Comparison of ENCODE assay signal across 9 cellular contexts in the genomic region with DNA sequence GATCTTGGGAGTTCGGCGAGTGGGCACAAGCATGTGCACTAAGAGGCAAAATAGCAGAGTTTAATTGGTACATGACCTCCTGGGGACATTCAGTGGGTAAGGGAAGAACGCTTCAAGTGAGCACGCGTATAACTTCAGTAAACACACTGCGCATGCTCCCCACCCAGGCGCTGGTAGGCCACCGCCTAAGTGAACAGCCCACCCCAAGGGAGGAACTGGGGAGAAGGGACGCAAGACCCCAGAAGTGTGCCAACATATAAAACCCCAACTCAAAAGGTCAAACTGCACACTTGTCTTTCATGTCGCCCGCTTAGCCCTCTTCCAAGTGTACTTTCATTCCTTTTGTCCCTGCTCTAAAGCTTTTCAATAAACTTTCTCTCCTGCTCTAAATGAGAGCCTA. TPM values are rescaled to one million over a fixed set of nuclear protein-coding genes. Genes with fewer than 3 reads are reported as not detected.
DNase-seq lines count a peak whose midpoint lies in the region; ATAC-seq and FAIRE-seq lines count a peak whose summit lies in the region.
"Had no signal": no experiment of that assay in that cellular context is flagged by ENCODE, and none has a peak within 500 bp of the region (broad histone marks: within the 10 kb centered on the region; RNA-seq: fewer than 3 reads in every experiment).

No MANE protein-coding gene starts in this region.

- H3K27ac ChIP-seq in BLaER1 (no peak overlapping the region), small intestine (ENCODE audit: low read depth in 1 of 2, low read length in 1 of 2) (no peak overlapping the region)

- peak overlapping the region; percentile 92 for H3K4me2 ChIP-seq in BLaER1

- no peak for ATAC-seq in HG03095 (IDR thresholded peaks at IDR 0.05; ENCODE audit: unreplicated experiment)
- no peak for ATAC-seq in GM21825 (IDR thresholded peaks at IDR 0.05; ENCODE audit: unreplicated experiment)
- ATAC-seq: HCT116 had no signal

- H4K20me1 ChIP-seq in BLaER1 = no peaks in the 10 kb centered on the region

- no peak overlapping the region for H3K9ac ChIP-seq in BLaER1

- H3K9me3 ChIP-seq in BLaER1 (no peaks in the 10 kb centered on the region), small intestine (ENCODE audit: control insufficient read depth, low read depth) (no peaks in the 10 kb centered on the region)

- peak; percentile 71 for DNase-seq in NCI-H2227 (lab: John Stamatoyannopoulos, UW; ENCODE audit: unreplicated experiment)
- DNase-seq in effector CD8-positive, alpha-beta T cell (lab: John Stamatoyannopoulos, UW) = peak; percentile 32
- peak in 51 of 56 donors; percentile 3 to 86 (median 56) for DNase-seq in nucleus accumbens (lab: John Stamatoyannopoulos, UW)
- no peak for DNase-seq in HCEC 1CT
- DNase-seq in small intestine = no peak

- FAIRE-seq in small intestine (lab: Jason Lieb, UNC) = no peak

- H3K4me1 ChIP-seq in BLaER1 (peaks cover 97% of the 10 kb centered on the region), small intestine (ENCODE audit: control insufficient read depth in 2 of 2, insufficient read depth in 1 of 2, low read depth in 1 of 2, low read length in 1 of 2) (peaks cover 0 to 4% of the 10 kb centered on the region in 2 donors)

- H3K4me3 ChIP-seq in BLaER1 = peak overlapping the region; percentile 28; the same call in 1 of the 2 replicates
- no peak overlapping the region for H3K4me3 ChIP-seq in small intestine (ENCODE audit: low read depth in 1 of 2, low read length in 2 of 2)

- no peaks in the 10 kb centered on the region for H3K27me3 ChIP-seq in BLaER1
- H3K27me3 ChIP-seq in small intestine (ENCODE audit: control insufficient read depth in 2 of 2, insufficient read depth in 2 of 2, low read length in 2 of 2) = no peaks in the 10 kb centered on the region

- no peaks in the 10 kb centered on the region for H3K36me3 ChIP-seq in BLaER1
- no peaks in the 10 kb centered on the region for H3K36me3 ChIP-seq in small intestine (ENCODE audit: control insufficient read depth in 2 of 2, insufficient read depth in 2 of 2, low read length in 2 of 2)

- WGBS in small intestine, 3 donors = 66 to 95% (median 89%) methylated on average over 11 of the region's 11 CpGs

RNA-seq across cellular contexts. Expression of a gene that starts 10.5 kb away (rescaled TPM):
- under 1 TPM in 1 of 3 donors, not detected in 2; 0.24 TPM for polyA plus RNA-seq in small intestine

RNA-seq across cellular contexts. Expression of a gene that starts 12.4 kb away (rescaled TPM):
- 100 to 1,000 TPM in 2 of 3 donors, 10 to 100 TPM in 1; 64.8 to 201 (median 127) TPM for polyA plus RNA-seq in small intestine

RNA-seq across cellular contexts. Expression of a gene that starts 36.2 kb away (rescaled TPM):
- 1 to 10 TPM in 1 of 3 donors, under 1 TPM in 1, not detected in 1; 0.89 to 1.1 TPM for polyA plus RNA-seq in small intestine

RNA-seq across cellular contexts. Expression of a gene that starts 37.4 kb away (rescaled TPM):
- 10 to 100 TPM in 1 of 3 donors, 1 to 10 TPM in 2; 5.9 to 21.2 (median 7.1) TPM for polyA plus RNA-seq in small intestine

RNA-seq across cellular contexts. Expression of a gene that starts 46.2 kb away (rescaled TPM):
- 10 to 100 TPM; 12.5 to 40.3 (median 35.4) TPM for polyA plus RNA-seq in small intestine

Comparison
In these comparisons a context has a peak if more than half of its experiments do, and no peak if none do; other contexts are left out.
1. DNase-seq: peak in NCI-H2227 (single experiment), effector CD8-positive, alpha-beta T cell (single experiment) and nucleus accumbens (51 of 56); none in HCEC 1CT (single experiment) and small intestine (single experiment).